Comparison of ENCODE assay signal across 28 cellular contexts in genomic region chr13:63882052-63882451, GRCh38.
"Had no signal": no experiment of that assay in that cellular context is flagged by ENCODE, and none has a peak within 500 bp of the region (broad histone marks: within the 10 kb centered on the region; RNA-seq: fewer than 3 reads in every experiment).

No MANE protein-coding gene starts in this region.

- ATAC-seq: natural killer cell; psoas muscle; right cardiac atrium; sciatic nerve; stimulated activated memory B cell treated with anti-CD40 and anti-IgM and Interleukin-4, amounts not matched to agents 10 μg/mL and 1 μg/mL and 100 μg/mL, for 72 hours; stimulated activated naive CD8-positive, alpha-beta T cell treated with anti-CD3 and anti-CD28 coated beads, Interleukin-15, amount 100 ng/mL, for 72 hours; stimulated activated naive CD8-positive, alpha-beta T cell treated with anti-CD3 and anti-CD28 coated beads, Interleukin-15, Interleukin-2, amounts not matched to agents 100 U/mL and 50 U/mL, for 24 hours; upper lobe of right lung had no signal

- H3K4me1 ChIP-seq: neural progenitor cell, parathyroid adenoma, psoas muscle, spleen, suprapubic skin, testis, tibial artery, transverse colon, upper lobe of right lung, uterus had no signal

- H3K4me2 ChIP-seq: neural progenitor cell, smooth muscle cell had no signal

- H3K4me3 ChIP-seq: neural progenitor cell, ovary, psoas muscle, skin epidermis, smooth muscle cell, spleen, suprapubic skin, testis, tibial artery, transverse colon, upper lobe of right lung, uterus had no signal

- DNase-seq: natural killer cell; occipital lobe; ovary; posterior cingulate gyrus; psoas muscle; right cardiac atrium; spleen; stimulated activated CD4-positive, alpha-beta T cell treated with anti-CD3 and anti-CD28 coated beads, Interleukin-12 subunit alpha, Interleukin-12 subunit beta, amount 100 ng/mL, for 4 hours; stimulated activated CD4-positive, alpha-beta T cell treated with anti-CD3 and anti-CD28 coated beads, Interleukin-1b, Interleukin-23, amount 100 ng/mL, for 48 hours; stimulated activated CD4-positive, alpha-beta T cell treated with anti-CD3 and anti-CD28 coated beads, Interleukin-4, amount 100 ng/mL, for 1 hour; stimulated activated CD4-positive, alpha-beta T cell treated with anti-CD3 and anti-CD28 coated beads, Interleukin-4, amount 100 ng/mL, for 4 hours; stimulated activated CD8-positive, alpha-beta memory T cell treated with anti-CD3 and anti-CD28 coated beads, Interleukin-4, amount 100 ng/mL, for 48 hours; stimulated activated naive CD4-positive, alpha-beta T cell; stimulated activated naive CD8-positive, alpha-beta T cell treated with anti-CD3 and anti-CD28 coated beads, Interleukin-15, amount 100 ng/mL, for 72 hours; stimulated activated naive CD8-positive, alpha-beta T cell treated with anti-CD3 and anti-CD28 coated beads, Interleukin-15, Interleukin-2, amounts not matched to agents 100 U/mL and 50 U/mL, for 24 hours; substantia nigra; testis; tibial artery; transverse colon; upper lobe of right lung; uterus had no signal

- H3K79me2 ChIP-seq: parathyroid adenoma had no signal

- H3K27ac ChIP-seq: neural progenitor cell, ovary, parathyroid adenoma, psoas muscle, skin epidermis, spleen, suprapubic skin, testis, tibial artery, transverse colon, upper lobe of right lung, uterus had no signal

- H3K9ac ChIP-seq: neural progenitor cell, parathyroid adenoma had no signal

- H3K27me3 ChIP-seq: neural progenitor cell, ovary, spleen, suprapubic skin, testis, tibial artery, transverse colon, upper lobe of right lung, uterus had no signal

- H3K36me3 ChIP-seq: neural progenitor cell, ovary, spleen, suprapubic skin, tibial artery, transverse colon, upper lobe of right lung, uterus had no signal

- H2AFZ ChIP-seq: neural progenitor cell, parathyroid adenoma had no signal

- H3K9me3 ChIP-seq: ovary, psoas muscle, suprapubic skin, testis, tibial artery, upper lobe of right lung, uterus had no signal
